Comparison of ENCODE assay signal across 9 cellular contexts in genomic region chr4:85475631-85476233, GRCh38. TPM values are rescaled to one million over a fixed set of nuclear protein-coding genes. Genes with fewer than 3 reads are reported as not detected.
A peak's percentile ranks its signal among the peaks of the same experiment; 100 is the strongest.
DNase-seq lines count a peak whose midpoint lies in the region; ATAC-seq, FAIRE-seq and TF ChIP-seq lines count a peak whose summit lies in the region.
"Had no signal": no experiment of that assay in that cellular context is flagged by ENCODE, and none has a peak within 500 bp of the region (broad histone marks: within the 10 kb centered on the region; RNA-seq: fewer than 3 reads in every experiment).

No MANE protein-coding gene starts in this region.

- peaks cover 59% of the 10 kb centered on the region for H3K27me3 Mint-ChIP-seq in osteocyte (ENCODE audit: unreplicated experiment)

- no peak for ATAC-seq in GM21717 (IDR thresholded peaks at IDR 0.05; ENCODE audit: unreplicated experiment)

- intact Hi-C loops in PC-9 (cut with micrococcal nuclease; ENCODE audit: unreplicated experiment): loop anchor here (2.0 to 10.0 kb wide), 3 partner anchors 23 to 1529 kb away; no protein-coding TSS in a partner anchor

- FAIRE-seq in GM12892 (lab: Jason Lieb, UNC): no peak

- H3K36me3 Mint-ChIP-seq in osteocyte (ENCODE audit: unreplicated experiment): no peaks in the 10 kb centered on the region

- H3K9me2 ChIP-seq in PC-9 (ENCODE audit: insufficient read depth): no peaks in the 10 kb centered on the region

- TF ChIP-seq POLR2A in GM12892 (IDR thresholded peaks at IDR 0.05; ENCODE audit: low read depth, low read length): no peak

- no peak overlapping the region for H3K27ac Mint-ChIP-seq in osteocyte (ENCODE audit: unreplicated experiment)

- peak overlapping the region; percentile 34 for H3K9ac ChIP-seq in fibroblast of lung (ENCODE audit: insufficient read depth, low read length)

- no peak overlapping the region for H2AFZ ChIP-seq in PC-9
- H2AFZ ChIP-seq in fibroblast of lung (ENCODE audit: low read length): no peak overlapping the region

- BruUV-seq in PC-9 (replicated peaks; lab: Mats Ljungman, UMichigan): no TSS peak

- POLR2A ChIA-PET in PC-9 (lab: Charles Lee; ENCODE audit: unreplicated experiment): interaction anchor here (1.2 kb wide), 1 partner anchor 22 kb away, joined by 5 read pairs; no protein-coding TSS in a partner anchor

- H3K4me1 ChIP-seq in PC-9 (replicated peaks; ENCODE audit: insufficient read depth) (peaks cover 12% of the 10 kb centered on the region), fibroblast of lung (ENCODE audit: control insufficient read depth, extremely low read depth, insufficient read depth, low read length) (no peaks in the 10 kb centered on the region)

- DNase-seq in PC-9 (no peak), fibroblast of lung (ENCODE audit: low read depth in 2 of 2) (peak in 1 of 2 donors; percentile 60), osteocyte (ENCODE audit: extremely low spot score, unreplicated experiment) (no peak), GM12892 (ENCODE audit: insufficient read length) (no peak), NCI-H1930 (lab: John Stamatoyannopoulos, UW) (no peak), cerebellar cortex (ENCODE audit: low spot score) (no peak)
- DNase-seq: activated CD4-positive, CD25-positive, alpha-beta regulatory T cell treated with anti-CD3 and anti-CD28 coated beads, Interleukin-2, amount 50 U/mL, for 72 hours had no signal

- H3K27ac ChIP-seq in PC-9 (no peak overlapping the region), fibroblast of lung (ENCODE audit: insufficient read depth, low read length) (no peak overlapping the region)

- H3K9me3 Mint-ChIP-seq in osteocyte (ENCODE audit: unreplicated experiment): no peaks in the 10 kb centered on the region

- H3F3A ChIP-seq in PC-9 (ENCODE audit: insufficient read depth, low read depth): peaks cover 9% of the 10 kb centered on the region

- H4K20me1 ChIP-seq in PC-9 (ENCODE audit: insufficient read depth) (no peaks in the 10 kb centered on the region), fibroblast of lung (ENCODE audit: control insufficient read depth, extremely low read depth, insufficient read depth, low read length) (no peaks in the 10 kb centered on the region)

- H3K4me3 Mint-ChIP-seq in osteocyte (ENCODE audit: unreplicated experiment): peak overlapping the region; percentile 68

- H3K27me3 ChIP-seq in PC-9 (ENCODE audit: insufficient read depth, low read depth) (no peaks in the 10 kb centered on the region), fibroblast of lung (ENCODE audit: control insufficient read depth, insufficient read depth, low read length) (no peaks in the 10 kb centered on the region)

- TF ChIP-seq CTCF in PC-9 (conservative IDR thresholded peaks at IDR 0.05) (no peak), fibroblast of lung (conservative IDR thresholded peaks at IDR 0.05 in 1 of 2, IDR thresholded peaks at IDR 0.05 in 1 of 2; ENCODE audit: low read depth in 1 of 2, low read length in 2 of 2) (no peak), osteocyte (IDR thresholded peaks at IDR 0.05) (no peak)

- H3K79me2 ChIP-seq in PC-9 (ENCODE audit: low read depth) (no peaks in the 10 kb centered on the region), fibroblast of lung (ENCODE audit: control insufficient read depth, insufficient read depth, low read length) (no peaks in the 10 kb centered on the region)

- H3K9me3 ChIP-seq in PC-9 (ENCODE audit: insufficient read depth, low read depth) (no peaks in the 10 kb centered on the region), fibroblast of lung (ENCODE audit: control insufficient read depth, insufficient read depth, low read depth, low read length) (no peaks in the 10 kb centered on the region)

- CTCF ChIA-PET in PC-9 (lab: Charles Lee): interaction anchor here (0.6 kb wide), 1 partner anchor 556 kb away, joined by 5 read pairs; no protein-coding TSS in a partner anchor

- H3K4me2 ChIP-seq in PC-9 (peak overlapping the region; percentile 60), fibroblast of lung (ENCODE audit: extremely low read depth, insufficient read depth, low read length) (peak overlapping the region; percentile 75)

- H3K36me3 ChIP-seq in PC-9 (ENCODE audit: low read depth): no peaks in the 10 kb centered on the region
- H3K36me3 ChIP-seq in fibroblast of lung (ENCODE audit: control insufficient read depth, insufficient read depth, low read length): no peaks in the 10 kb centered on the region

- H3K4me1 Mint-ChIP-seq in osteocyte (ENCODE audit: unreplicated experiment): peaks cover 8% of the 10 kb centered on the region

- H3K4me3 ChIP-seq in GM08714 (ENCODE audit: low read length) (peak overlapping the region; percentile 66; the same call in 1 of the 2 replicates), PC-9 (peak overlapping the region; percentile 81; the same call in 1 of the 2 replicates), fibroblast of lung (replicated peaks in 1 of 4; ENCODE audit: control extremely low read depth in 1 of 4, insufficient read depth in 1 of 4, low read depth in 3 of 4, low read length in 4 of 4) (peak overlapping the region; percentile 24 to 90 (median 70))

RNA-seq across cellular contexts. Expression of gene ARHGAP24, which starts 0.8 kb away (rescaled TPM):
- total RNA-seq in PC-9 (2021) (2.2 and 5.4 TPM in 2 replicates), fibroblast of lung (39.3 and 40.5 TPM in 2 replicates), osteocyte (29.3 and 29.6 TPM in 2 replicates)
- 14.4 and 15.9 TPM in 2 replicates for polyA plus RNA-seq in fibroblast of lung
- polyA plus RNA-seq in fibroblast of lung (2012): 7.3 and 9.3 TPM in 2 replicates
- 5.0 and 6.0 TPM in 2 replicates for polyA minus RNA-seq in fibroblast of lung (ENCODE audit: low replicate concordance)
- 1.2 TPM for polyA plus RNA-seq in GM12892 (2012; ENCODE audit: missing spikeins)
